ENCODE assay signal across 8 cellular contexts in the genomic region with DNA sequence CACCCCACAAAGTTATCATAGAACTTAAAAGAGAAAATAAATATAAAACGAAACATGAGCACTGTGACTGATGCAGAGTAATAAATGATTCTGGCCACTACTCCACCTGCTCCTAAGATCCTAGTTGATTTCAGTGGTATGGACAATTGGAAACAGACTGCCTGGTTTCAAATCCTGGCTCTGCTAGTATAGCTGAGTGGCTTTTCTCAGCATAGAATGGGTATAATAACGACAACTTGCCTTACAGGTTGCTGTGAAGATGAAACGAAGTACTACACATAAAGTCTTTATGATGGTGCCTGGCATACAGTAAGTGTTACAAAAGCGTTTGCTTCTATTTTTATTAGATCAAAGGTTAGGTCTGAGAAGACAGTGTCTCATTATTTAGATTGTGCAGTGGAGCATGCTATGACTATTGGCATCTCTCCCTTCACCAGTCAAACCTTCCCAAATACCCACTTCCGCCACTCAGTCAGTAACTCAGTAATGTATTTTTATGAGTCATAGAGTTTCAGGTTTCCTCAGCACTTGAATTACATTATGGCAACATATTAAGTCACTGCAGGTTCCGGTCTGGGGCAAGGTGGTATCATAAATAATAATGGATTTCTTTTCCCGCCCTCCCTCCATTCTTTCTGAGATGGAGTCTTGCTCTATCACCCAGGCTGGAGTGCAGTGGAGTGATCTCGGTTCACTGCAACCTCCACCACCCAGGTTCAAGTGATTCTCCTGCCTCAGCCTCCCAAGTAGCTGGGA. TPM values are rescaled to one million over a fixed set of nuclear protein-coding genes. Genes with fewer than 3 reads are reported as not detected.
DNase-seq lines count a peak whose midpoint lies in the region; ATAC-seq and TF ChIP-seq lines count a peak whose summit lies in the region.

No MANE protein-coding gene starts in this region.

- H3K27ac Mint-ChIP-seq in HFFc6, result peak overlapping the region; percentile 58
- H3K27ac Mint-ChIP-seq in T-helper 17 cell, result no peak overlapping the region

- H3K4me1 ChIP-seq in upper lobe of right lung, result peaks cover 4% of the 10 kb centered on the region

- peaks cover 34% of the 10 kb centered on the region for H3K4me1 Mint-ChIP-seq in HFFc6 (ENCODE audit: low read depth)
- H3K4me1 Mint-ChIP-seq in T-helper 17 cell, result peaks cover 10% of the 10 kb centered on the region

- no peak overlapping the region for H3K27ac ChIP-seq in upper lobe of right lung

- DNase-seq in activated T-cell treated with anti-CD3 and anti-CD28 coated beads for 24 hours (ENCODE audit: low read depth), result peak; percentile 30
- DNase-seq in activated T-cell treated with anti-CD3 and anti-CD28 coated beads, Interleukin-2, amount 50 U/mL, for 1 hour, result no peak
- DNase-seq in HFFc6, result peak; percentile 89
- peak; percentile 59 for DNase-seq in NB4 (ENCODE audit: low read depth)
- DNase-seq in T-helper 17 cell, result no peak
- peak; percentile 83 to 87 for DNase-seq in foreskin fibroblast
- no peak for DNase-seq in upper lobe of right lung
- no peak for DNase-seq in cortex of kidney (lab: John Stamatoyannopoulos, UW)

- H3K27me3 ChIP-seq in upper lobe of right lung, result no peaks in the 10 kb centered on the region

- TF ChIP-seq CTCF in HFFc6 (IDR thresholded peaks at IDR 0.05) (no peak), NB4 (IDR thresholded peaks at IDR 0.05; ENCODE audit: low read depth, low read length) (no peak), foreskin fibroblast (IDR thresholded peaks at IDR 0.05; ENCODE audit: low read depth, low read length) (no peak), upper lobe of right lung (IDR thresholded peaks at IDR 0.05) (no peak)

- H3K36me3 Mint-ChIP-seq in HFFc6 (ENCODE audit: low read depth) (peaks cover 34% of the 10 kb centered on the region; the same call in 1 of the 2 replicates), T-helper 17 cell (ENCODE audit: low read depth) (peaks cover 2% of the 10 kb centered on the region)

- H3K4me3 ChIP-seq in NB4 (ENCODE audit: low read depth, low read length) (no peak overlapping the region), foreskin fibroblast (ENCODE audit: low read depth in 1 of 2, low read length in 2 of 2) (no peak overlapping the region), upper lobe of right lung (no peak overlapping the region)

- no peaks in the 10 kb centered on the region for H3K9me3 Mint-ChIP-seq in HFFc6

- H3K9me3 ChIP-seq in T-helper 17 cell (ENCODE audit: control insufficient read depth, low read length, poor library complexity, severe bottlenecking) (no peaks in the 10 kb centered on the region), upper lobe of right lung (no peaks in the 10 kb centered on the region)

- ATAC-seq in T-helper 17 cell (peak; percentile 77), upper lobe of right lung (peak; percentile 54)

- H3K27me3 Mint-ChIP-seq in HFFc6 (ENCODE audit: insufficient read depth) (peaks cover 1% of the 10 kb centered on the region; the same call in 1 of the 2 replicates), T-helper 17 cell (peaks cover 17% of the 10 kb centered on the region)

- peaks cover 49% of the 10 kb centered on the region for H3K36me3 ChIP-seq in upper lobe of right lung

- H3K4me3 Mint-ChIP-seq in HFFc6 (peak overlapping the region; percentile 12; the same call in 1 of the 2 replicates), T-helper 17 cell (peak overlapping the region; percentile 63)

- no peak for TF ChIP-seq POLR2A in NB4 (IDR thresholded peaks at IDR 0.05; ENCODE audit: extremely low read depth, insufficient read length)

- intact Hi-C loops in upper lobe of right lung (cut with DNase I), result no loop called here

RNA-seq across cellular contexts. Expression of a gene that starts 29.7 kb away (rescaled TPM):
- total RNA-seq in HFFc6 (2021; fragmentation: NEBNext Ultra II Directional; extraction: Animal tissue kit (Norgen Biotek cat#: 25700)), result 10 to 100 TPM; 15.3 to 25.8 (median 19.7) TPM
- 10 to 100 TPM; 49.9 to 55.6 TPM for total RNA-seq in T-helper 17 cell
- total RNA-seq in upper lobe of right lung, result 37.0 TPM

Comparison
In these comparisons a context has a peak if more than half of its experiments do, and no peak if none do; other contexts are left out.
1. DNase-seq: peak in activated T-cell treated with anti-CD3 and anti-CD28 coated beads for 24 hours (single experiment), HFFc6 (single experiment), NB4 (single experiment) and foreskin fibroblast (2 of 2); none in activated T-cell treated with anti-CD3 and anti-CD28 coated beads, Interleukin-2, amount 50 U/mL, for 1 hour (single experiment), T-helper 17 cell (0 of 3), upper lobe of right lung (single experiment) and cortex of kidney (single experiment).